ENCODE assay signal across 8 cellular contexts in the genomic region with DNA sequence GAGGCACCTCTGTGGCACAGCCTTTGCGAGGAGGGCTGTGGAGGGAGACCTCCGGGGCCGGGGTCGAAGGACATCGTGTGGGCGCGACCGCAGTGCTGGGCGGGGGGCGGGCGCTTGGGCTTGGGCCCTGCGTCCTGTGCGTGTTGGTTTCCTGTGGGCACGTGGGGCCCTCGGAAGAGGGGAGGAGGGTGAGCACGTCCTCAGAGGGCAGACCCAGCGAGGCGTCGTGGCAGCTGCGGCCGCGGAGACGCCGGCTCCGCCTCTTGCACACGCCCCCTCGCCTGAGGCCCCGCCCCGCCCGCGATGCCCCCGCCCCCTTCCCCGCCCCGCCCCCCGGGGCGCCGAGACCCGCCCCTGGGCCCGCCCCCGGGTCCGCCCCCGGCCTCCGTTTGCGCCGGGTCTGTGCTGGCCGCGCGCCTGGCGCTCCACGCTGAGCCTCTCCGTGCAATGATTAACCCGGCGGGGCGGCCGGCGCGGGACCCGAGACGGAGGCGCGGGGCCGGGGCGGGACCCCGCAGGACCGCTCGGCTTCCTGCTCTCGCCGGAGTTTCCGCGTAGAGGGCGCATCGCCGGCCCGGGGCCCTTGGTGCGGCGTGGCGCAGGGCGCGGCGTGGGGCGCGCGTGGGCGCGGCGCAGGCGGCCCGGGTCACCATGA. TPM values are rescaled to one million over a fixed set of nuclear protein-coding genes. Genes with fewer than 3 reads are reported as not detected.
DNase-seq lines count a peak whose midpoint lies in the region; ATAC-seq, FAIRE-seq and TF ChIP-seq lines count a peak whose summit lies in the region.

A gene with protein sequence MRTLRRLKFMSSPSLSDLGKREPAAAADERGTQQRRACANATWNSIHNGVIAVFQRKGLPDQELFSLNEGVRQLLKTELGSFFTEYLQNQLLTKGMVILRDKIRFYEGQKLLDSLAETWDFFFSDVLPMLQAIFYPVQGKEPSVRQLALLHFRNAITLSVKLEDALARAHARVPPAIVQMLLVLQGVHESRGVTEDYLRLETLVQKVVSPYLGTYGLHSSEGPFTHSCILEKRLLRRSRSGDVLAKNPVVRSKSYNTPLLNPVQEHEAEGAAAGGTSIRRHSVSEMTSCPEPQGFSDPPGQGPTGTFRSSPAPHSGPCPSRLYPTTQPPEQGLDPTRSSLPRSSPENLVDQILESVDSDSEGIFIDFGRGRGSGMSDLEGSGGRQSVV (plus strand): TSS at position 381 of the 655 bp plus-strand sequence. CDS start 271 bp downstream, at position 652.

- H3K27ac Mint-ChIP-seq in activated naive CD4-positive, alpha-beta T cell treated with anti-CD3 and anti-CD28 coated beads for 36 hours = peak within 1 kb of the TSS; percentile 36

- intact Hi-C loops in activated naive CD4-positive, alpha-beta T cell treated with anti-CD3 and anti-CD28 coated beads for 36 hours (cut with micrococcal nuclease) = loop anchor here (1.0 kb wide), 1 partner anchor 17 kb away; no protein-coding TSS in a partner anchor
- intact Hi-C loops in pancreas (cut with DNase I) (no loop called here), tibial artery (cut with DNase I; ENCODE audit: low total_unique reads) (no loop called here)

- H3K4me2 ChIP-seq in BLaER1 = peak within 1 kb of the TSS; percentile 98

- H3K36me3 ChIP-seq in BLaER1 (peaks cover 19% of the 10 kb centered on the region; the same call in 1 of the 2 replicates), pancreas (no peaks in the 10 kb centered on the region), tibial artery (no peaks in the 10 kb centered on the region)

- peak within 1 kb of the TSS; percentile 91 for H3K9ac ChIP-seq in BLaER1

- H3K9me3 ChIP-seq in BLaER1 (no peaks in the 10 kb centered on the region), pancreas (no peaks in the 10 kb centered on the region), tibial artery (no peaks in the 10 kb centered on the region)

- no peaks in the 10 kb centered on the region for H3K9me3 Mint-ChIP-seq in activated naive CD4-positive, alpha-beta T cell treated with anti-CD3 and anti-CD28 coated beads for 36 hours

- ATAC-seq in GM19328 (IDR thresholded peaks at IDR 0.05; ENCODE audit: unreplicated experiment) (peak; percentile 66), HG03571 (IDR thresholded peaks at IDR 0.05; ENCODE audit: unreplicated experiment) (peak; percentile 52), pancreas (peak; percentile 85 to 92 (median 90))

- no peaks in the 10 kb centered on the region for H3K27me3 Mint-ChIP-seq in activated naive CD4-positive, alpha-beta T cell treated with anti-CD3 and anti-CD28 coated beads for 36 hours (ENCODE audit: low read depth)

- peaks cover 1% of the 10 kb centered on the region for H3K36me3 Mint-ChIP-seq in activated naive CD4-positive, alpha-beta T cell treated with anti-CD3 and anti-CD28 coated beads for 36 hours (ENCODE audit: low read depth)

- H3K4me3 ChIP-seq in BLaER1 = peak within 1 kb of the TSS; percentile 100
- peak within 1 kb of the TSS; percentile 58 to 76 (median 74) for H3K4me3 ChIP-seq in pancreas
- peak within 1 kb of the TSS; percentile 49 to 67 for H3K4me3 ChIP-seq in tibial artery

- H4K20me1 ChIP-seq in BLaER1 = peaks cover 47% of the 10 kb centered on the region

- TF ChIP-seq CTCF in pancreas (IDR thresholded peaks at IDR 0.05) (no peak), tibial artery (IDR thresholded peaks at IDR 0.05) (no peak)

- H3K4me1 ChIP-seq in BLaER1 (peaks cover 87% of the 10 kb centered on the region), pancreas (peaks cover 0 to 3% (median 0%) of the 10 kb centered on the region in 3 donors), tibial artery (peaks cover 0 to 33% (median 16%) of the 10 kb centered on the region in 4 donors)

- CTCF ChIA-PET in activated naive CD4-positive, alpha-beta T cell treated with anti-CD3 and anti-CD28 coated beads for 36 hours (lab: Charles Lee) = no interaction called here

- peak within 1 kb of the TSS; percentile 73 for H3K4me3 Mint-ChIP-seq in activated naive CD4-positive, alpha-beta T cell treated with anti-CD3 and anti-CD28 coated beads for 36 hours

- 5 to 6% methylated on average over 40 to 87 of the region's 88 CpGs for WGBS in pancreas, 2 donors

- H3K27ac ChIP-seq in BLaER1 (peak within 1 kb of the TSS; percentile 92), pancreas (peak within 1 kb of the TSS in 2 of 4 donors; percentile 13 to 33), tibial artery (peak within 1 kb of the TSS in 1 of 2 donors; percentile 57)

- peaks cover 20% of the 10 kb centered on the region for H3K4me1 Mint-ChIP-seq in activated naive CD4-positive, alpha-beta T cell treated with anti-CD3 and anti-CD28 coated beads for 36 hours (ENCODE audit: low read depth)

- DNase-seq in SK-N-DZ (ENCODE audit: low spot score) (peak; percentile 52), glomerular visceral epithelial cell (ENCODE audit: extremely low spot score) (peak; percentile 82), pancreas (peak; percentile 82 to 96 (median 89)), tibial artery (peak; percentile 61 to 78)
- DNase-seq in activated naive CD4-positive, alpha-beta T cell treated with anti-CD3 and anti-CD28 coated beads for 36 hours = peak; percentile 87

- H3K27me3 ChIP-seq in BLaER1 (no peaks in the 10 kb centered on the region), pancreas (no peaks in the 10 kb centered on the region), tibial artery (peaks cover 0 to 51% of the 10 kb centered on the region in 2 donors)

- no peak for FAIRE-seq in pancreas (lab: Jason Lieb, UNC)

RNA-seq across cellular contexts. Expression of the gene that starts here (rescaled TPM):
- 1.0 and 3.1 TPM in 2 replicates for polyA plus RNA-seq in SK-N-DZ (2014; cell fraction: cytosol; rRNA removed)
- 0.84 and 1.1 TPM in 2 replicates for polyA plus RNA-seq in SK-N-DZ (2014; cell fraction: nucleus; rRNA removed)
- total RNA-seq in activated naive CD4-positive, alpha-beta T cell treated with anti-CD3 and anti-CD28 coated beads for 36 hours = 10 to 100 TPM in 1 of 2 experiments, 1 to 10 TPM in 1; 7.9 to 10.2 TPM
- total RNA-seq in pancreas = 10 to 100 TPM in 3 of 6 donors, 1 to 10 TPM in 3; 7.0 to 10.7 (median 10.0) TPM
- polyA plus RNA-seq in pancreas = 10 to 100 TPM; 12.7 to 23.0 TPM
